ENCODE assay signal across 1 cellular context in the genomic region with DNA sequence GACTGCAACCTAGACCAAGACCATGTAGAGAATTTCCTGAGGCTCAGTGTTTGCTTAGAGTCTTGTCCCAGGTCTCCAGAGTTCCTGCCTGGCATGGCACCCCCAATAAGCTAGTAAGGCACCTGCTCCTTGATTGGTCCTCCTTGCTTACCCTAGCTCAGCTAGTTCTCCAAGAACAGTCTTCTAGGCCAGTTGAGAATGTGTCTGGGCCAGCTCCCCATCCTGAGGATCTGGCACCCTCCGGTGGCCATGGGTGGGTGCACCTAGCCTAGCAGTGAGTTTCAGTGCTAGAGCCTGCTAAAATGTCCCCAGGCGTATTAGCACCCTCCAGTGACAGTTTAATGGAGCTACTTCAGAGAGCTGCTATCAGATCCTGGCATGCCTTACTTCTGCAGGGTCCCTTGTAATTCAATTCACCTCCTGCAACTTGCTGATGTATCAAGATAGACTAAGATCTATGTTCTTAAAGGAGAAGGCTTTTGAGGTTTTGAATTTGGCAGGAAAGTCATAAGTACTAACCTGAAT.
TF ChIP-seq lines count a peak whose summit lies in the region.

No MANE protein-coding gene starts in this region.

TF ChIP-seq in K562, 482 proteins besides CTCF, POLR2A, EP300 and RAD21 (continued from another document and continues in another):
- TF ChIP-seq, protein P1, sequence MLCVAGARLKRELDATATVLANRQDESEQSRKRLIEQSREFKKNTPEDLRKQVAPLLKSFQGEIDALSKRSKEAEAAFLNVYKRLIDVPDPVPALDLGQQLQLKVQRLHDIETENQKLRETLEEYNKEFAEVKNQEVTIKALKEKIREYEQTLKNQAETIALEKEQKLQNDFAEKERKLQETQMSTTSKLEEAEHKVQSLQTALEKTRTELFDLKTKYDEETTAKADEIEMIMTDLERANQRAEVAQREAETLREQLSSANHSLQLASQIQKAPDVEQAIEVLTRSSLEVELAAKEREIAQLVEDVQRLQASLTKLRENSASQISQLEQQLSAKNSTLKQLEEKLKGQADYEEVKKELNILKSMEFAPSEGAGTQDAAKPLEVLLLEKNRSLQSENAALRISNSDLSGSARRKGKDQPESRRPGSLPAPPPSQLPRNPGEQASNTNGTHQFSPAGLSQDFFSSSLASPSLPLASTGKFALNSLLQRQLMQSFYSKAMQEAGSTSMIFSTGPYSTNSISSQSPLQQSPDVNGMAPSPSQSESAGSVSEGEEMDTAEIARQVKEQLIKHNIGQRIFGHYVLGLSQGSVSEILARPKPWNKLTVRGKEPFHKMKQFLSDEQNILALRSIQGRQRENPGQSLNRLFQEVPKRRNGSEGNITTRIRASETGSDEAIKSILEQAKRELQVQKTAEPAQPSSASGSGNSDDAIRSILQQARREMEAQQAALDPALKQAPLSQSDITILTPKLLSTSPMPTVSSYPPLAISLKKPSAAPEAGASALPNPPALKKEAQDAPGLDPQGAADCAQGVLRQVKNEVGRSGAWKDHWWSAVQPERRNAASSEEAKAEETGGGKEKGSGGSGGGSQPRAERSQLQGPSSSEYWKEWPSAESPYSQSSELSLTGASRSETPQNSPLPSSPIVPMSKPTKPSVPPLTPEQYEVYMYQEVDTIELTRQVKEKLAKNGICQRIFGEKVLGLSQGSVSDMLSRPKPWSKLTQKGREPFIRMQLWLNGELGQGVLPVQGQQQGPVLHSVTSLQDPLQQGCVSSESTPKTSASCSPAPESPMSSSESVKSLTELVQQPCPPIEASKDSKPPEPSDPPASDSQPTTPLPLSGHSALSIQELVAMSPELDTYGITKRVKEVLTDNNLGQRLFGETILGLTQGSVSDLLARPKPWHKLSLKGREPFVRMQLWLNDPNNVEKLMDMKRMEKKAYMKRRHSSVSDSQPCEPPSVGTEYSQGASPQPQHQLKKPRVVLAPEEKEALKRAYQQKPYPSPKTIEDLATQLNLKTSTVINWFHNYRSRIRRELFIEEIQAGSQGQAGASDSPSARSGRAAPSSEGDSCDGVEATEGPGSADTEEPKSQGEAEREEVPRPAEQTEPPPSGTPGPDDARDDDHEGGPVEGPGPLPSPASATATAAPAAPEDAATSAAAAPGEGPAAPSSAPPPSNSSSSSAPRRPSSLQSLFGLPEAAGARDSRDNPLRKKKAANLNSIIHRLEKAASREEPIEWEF (CRISPR knock-in tag; IDR thresholded peaks at IDR 0.05) = no peak
- TF ChIP-seq NFIC (IDR thresholded peaks at IDR 0.05) (peak; percentile 27; the same call in 1 of the 2 replicates), TCF7L2 (IDR thresholded peaks at IDR 0.05; ENCODE audit: low read depth, low read length) (no peak), FUS (optimal IDR thresholded peaks at IDR 0.05; ENCODE audit: low read depth, low read length) (no peak), ETV5 (CRISPR knock-in tag; IDR thresholded peaks at IDR 0.05; ENCODE audit: low read depth) (no peak; the same call in 1 of the 2 replicates), DMBX1 (CRISPR knock-in tag; IDR thresholded peaks at IDR 0.05; ENCODE audit: borderline replicate concordance) (no peak), CBX2 (IDR thresholded peaks at IDR 0.05; ENCODE audit: insufficient read depth, low read length, poor library complexity, severe bottlenecking) (no peak), ETS2 (tag; IDR thresholded peaks at IDR 0.05; ENCODE audit: borderline replicate concordance, poor library complexity, severe bottlenecking) (no peak), CBX3 (IDR thresholded peaks at IDR 0.05; ENCODE audit: borderline replicate concordance in 1 of 2, low read length in 2 of 2) (0 out of 3 replicates have a peak, but pooled peaks of 1 of the 2 experiments have one; percentile 42), HNRNPLL (IDR thresholded peaks at IDR 0.05; ENCODE audit: low read depth, low read length, poor library complexity, severe bottlenecking) (no peak), CSDE1 (IDR thresholded peaks at IDR 0.05) (no peak), ARNT (IDR thresholded peaks at IDR 0.05) (peak in 1 of 2 experiments; percentile 52; a peak in 2 of 4 replicates), ESRRB (CRISPR knock-in tag; IDR thresholded peaks at IDR 0.05; ENCODE audit: borderline replicate concordance) (no peak), NFXL1 (CRISPR knock-in tag; IDR thresholded peaks at IDR 0.05) (no peak), MAZ (CRISPR knock-in tag; conservative IDR thresholded peaks at IDR 0.05 in 1 of 2, IDR thresholded peaks at IDR 0.05 in 1 of 2) (peak in 1 of 2 experiments; percentile 70; a peak in 2 of 4 replicates), RBM25 (IDR thresholded peaks at IDR 0.05; ENCODE audit: low read depth, low read length, severe bottlenecking) (no peak), KLF16 (IDR thresholded peaks at IDR 0.05) (peak; percentile 74), NR1H2 (CRISPR knock-in tag; IDR thresholded peaks at IDR 0.05) (no peak), FIP1L1 (IDR thresholded peaks at IDR 0.05; ENCODE audit: low read depth, low read length, poor library complexity, severe bottlenecking) (no peak), ZNF785 (CRISPR knock-in tag; IDR thresholded peaks at IDR 0.05) (no peak), MYC (IDR thresholded peaks at IDR 0.05; ENCODE audit: low read depth, low read length) (peak; percentile 47; the same call in 1 of the 2 replicates), MYC (CRISPR knock-in tag; IDR thresholded peaks at IDR 0.05; ENCODE audit: borderline replicate concordance, low read depth) (no peak), BCOR (IDR thresholded peaks at IDR 0.05) (no peak), RBM22 (IDR thresholded peaks at IDR 0.05; ENCODE audit: low read depth, low read length, poor library complexity, severe bottlenecking) (no peak)
- TF ChIP-seq, protein P2, sequence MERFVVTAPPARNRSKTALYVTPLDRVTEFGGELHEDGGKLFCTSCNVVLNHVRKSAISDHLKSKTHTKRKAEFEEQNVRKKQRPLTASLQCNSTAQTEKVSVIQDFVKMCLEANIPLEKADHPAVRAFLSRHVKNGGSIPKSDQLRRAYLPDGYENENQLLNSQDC (CRISPR knock-in tag; IDR thresholded peaks at IDR 0.05) = no peak
- TF ChIP-seq, protein P3, sequence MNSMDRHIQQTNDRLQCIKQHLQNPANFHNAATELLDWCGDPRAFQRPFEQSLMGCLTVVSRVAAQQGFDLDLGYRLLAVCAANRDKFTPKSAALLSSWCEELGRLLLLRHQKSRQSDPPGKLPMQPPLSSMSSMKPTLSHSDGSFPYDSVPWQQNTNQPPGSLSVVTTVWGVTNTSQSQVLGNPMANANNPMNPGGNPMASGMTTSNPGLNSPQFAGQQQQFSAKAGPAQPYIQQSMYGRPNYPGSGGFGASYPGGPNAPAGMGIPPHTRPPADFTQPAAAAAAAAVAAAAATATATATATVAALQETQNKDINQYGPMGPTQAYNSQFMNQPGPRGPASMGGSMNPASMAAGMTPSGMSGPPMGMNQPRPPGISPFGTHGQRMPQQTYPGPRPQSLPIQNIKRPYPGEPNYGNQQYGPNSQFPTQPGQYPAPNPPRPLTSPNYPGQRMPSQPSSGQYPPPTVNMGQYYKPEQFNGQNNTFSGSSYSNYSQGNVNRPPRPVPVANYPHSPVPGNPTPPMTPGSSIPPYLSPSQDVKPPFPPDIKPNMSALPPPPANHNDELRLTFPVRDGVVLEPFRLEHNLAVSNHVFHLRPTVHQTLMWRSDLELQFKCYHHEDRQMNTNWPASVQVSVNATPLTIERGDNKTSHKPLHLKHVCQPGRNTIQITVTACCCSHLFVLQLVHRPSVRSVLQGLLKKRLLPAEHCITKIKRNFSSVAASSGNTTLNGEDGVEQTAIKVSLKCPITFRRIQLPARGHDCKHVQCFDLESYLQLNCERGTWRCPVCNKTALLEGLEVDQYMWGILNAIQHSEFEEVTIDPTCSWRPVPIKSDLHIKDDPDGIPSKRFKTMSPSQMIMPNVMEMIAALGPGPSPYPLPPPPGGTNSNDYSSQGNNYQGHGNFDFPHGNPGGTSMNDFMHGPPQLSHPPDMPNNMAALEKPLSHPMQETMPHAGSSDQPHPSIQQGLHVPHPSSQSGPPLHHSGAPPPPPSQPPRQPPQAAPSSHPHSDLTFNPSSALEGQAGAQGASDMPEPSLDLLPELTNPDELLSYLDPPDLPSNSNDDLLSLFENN (IDR thresholded peaks at IDR 0.05; ENCODE audit: low read depth in 2 of 2, low read length in 2 of 2) = no peak
- TF ChIP-seq, protein P4, sequence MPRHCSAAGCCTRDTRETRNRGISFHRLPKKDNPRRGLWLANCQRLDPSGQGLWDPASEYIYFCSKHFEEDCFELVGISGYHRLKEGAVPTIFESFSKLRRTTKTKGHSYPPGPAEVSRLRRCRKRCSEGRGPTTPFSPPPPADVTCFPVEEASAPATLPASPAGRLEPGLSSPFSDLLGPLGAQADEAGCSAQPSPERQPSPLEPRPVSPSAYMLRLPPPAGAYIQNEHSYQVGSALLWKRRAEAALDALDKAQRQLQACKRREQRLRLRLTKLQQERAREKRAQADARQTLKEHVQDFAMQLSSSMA (CRISPR knock-in tag; IDR thresholded peaks at IDR 0.05) = no peak
- TF ChIP-seq, protein P5, sequence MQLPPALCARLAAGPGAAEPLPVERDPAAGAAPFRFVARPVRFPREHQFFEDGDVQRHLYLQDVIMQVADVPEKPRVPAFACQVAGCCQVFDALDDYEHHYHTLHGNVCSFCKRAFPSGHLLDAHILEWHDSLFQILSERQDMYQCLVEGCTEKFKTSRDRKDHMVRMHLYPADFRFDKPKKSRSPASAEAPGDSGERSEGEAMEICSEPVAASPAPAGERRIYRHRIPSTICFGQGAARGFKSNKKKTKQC (CRISPR knock-in tag; IDR thresholded peaks at IDR 0.05) = no peak
- TF ChIP-seq, protein P6, sequence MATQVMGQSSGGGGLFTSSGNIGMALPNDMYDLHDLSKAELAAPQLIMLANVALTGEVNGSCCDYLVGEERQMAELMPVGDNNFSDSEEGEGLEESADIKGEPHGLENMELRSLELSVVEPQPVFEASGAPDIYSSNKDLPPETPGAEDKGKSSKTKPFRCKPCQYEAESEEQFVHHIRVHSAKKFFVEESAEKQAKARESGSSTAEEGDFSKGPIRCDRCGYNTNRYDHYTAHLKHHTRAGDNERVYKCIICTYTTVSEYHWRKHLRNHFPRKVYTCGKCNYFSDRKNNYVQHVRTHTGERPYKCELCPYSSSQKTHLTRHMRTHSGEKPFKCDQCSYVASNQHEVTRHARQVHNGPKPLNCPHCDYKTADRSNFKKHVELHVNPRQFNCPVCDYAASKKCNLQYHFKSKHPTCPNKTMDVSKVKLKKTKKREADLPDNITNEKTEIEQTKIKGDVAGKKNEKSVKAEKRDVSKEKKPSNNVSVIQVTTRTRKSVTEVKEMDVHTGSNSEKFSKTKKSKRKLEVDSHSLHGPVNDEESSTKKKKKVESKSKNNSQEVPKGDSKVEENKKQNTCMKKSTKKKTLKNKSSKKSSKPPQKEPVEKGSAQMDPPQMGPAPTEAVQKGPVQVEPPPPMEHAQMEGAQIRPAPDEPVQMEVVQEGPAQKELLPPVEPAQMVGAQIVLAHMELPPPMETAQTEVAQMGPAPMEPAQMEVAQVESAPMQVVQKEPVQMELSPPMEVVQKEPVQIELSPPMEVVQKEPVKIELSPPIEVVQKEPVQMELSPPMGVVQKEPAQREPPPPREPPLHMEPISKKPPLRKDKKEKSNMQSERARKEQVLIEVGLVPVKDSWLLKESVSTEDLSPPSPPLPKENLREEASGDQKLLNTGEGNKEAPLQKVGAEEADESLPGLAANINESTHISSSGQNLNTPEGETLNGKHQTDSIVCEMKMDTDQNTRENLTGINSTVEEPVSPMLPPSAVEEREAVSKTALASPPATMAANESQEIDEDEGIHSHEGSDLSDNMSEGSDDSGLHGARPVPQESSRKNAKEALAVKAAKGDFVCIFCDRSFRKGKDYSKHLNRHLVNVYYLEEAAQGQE (CRISPR knock-in tag; IDR thresholded peaks at IDR 0.05; ENCODE audit: low read depth) = no peak
- TF ChIP-seq, protein P7, sequence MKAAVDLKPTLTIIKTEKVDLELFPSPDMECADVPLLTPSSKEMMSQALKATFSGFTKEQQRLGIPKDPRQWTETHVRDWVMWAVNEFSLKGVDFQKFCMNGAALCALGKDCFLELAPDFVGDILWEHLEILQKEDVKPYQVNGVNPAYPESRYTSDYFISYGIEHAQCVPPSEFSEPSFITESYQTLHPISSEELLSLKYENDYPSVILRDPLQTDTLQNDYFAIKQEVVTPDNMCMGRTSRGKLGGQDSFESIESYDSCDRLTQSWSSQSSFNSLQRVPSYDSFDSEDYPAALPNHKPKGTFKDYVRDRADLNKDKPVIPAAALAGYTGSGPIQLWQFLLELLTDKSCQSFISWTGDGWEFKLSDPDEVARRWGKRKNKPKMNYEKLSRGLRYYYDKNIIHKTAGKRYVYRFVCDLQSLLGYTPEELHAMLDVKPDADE (conservative IDR thresholded peaks at IDR 0.05; ENCODE audit: control insufficient read depth, low read depth, low read length) = no peak
- TF ChIP-seq, protein P8, sequence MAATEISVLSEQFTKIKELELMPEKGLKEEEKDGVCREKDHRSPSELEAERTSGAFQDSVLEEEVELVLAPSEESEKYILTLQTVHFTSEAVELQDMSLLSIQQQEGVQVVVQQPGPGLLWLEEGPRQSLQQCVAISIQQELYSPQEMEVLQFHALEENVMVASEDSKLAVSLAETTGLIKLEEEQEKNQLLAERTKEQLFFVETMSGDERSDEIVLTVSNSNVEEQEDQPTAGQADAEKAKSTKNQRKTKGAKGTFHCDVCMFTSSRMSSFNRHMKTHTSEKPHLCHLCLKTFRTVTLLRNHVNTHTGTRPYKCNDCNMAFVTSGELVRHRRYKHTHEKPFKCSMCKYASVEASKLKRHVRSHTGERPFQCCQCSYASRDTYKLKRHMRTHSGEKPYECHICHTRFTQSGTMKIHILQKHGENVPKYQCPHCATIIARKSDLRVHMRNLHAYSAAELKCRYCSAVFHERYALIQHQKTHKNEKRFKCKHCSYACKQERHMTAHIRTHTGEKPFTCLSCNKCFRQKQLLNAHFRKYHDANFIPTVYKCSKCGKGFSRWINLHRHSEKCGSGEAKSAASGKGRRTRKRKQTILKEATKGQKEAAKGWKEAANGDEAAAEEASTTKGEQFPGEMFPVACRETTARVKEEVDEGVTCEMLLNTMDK (IDR thresholded peaks at IDR 0.05; ENCODE audit: borderline replicate concordance, insufficient read depth, low read depth, low read length, poor library complexity, severe bottlenecking) = no peak
- TF ChIP-seq, protein P9, sequence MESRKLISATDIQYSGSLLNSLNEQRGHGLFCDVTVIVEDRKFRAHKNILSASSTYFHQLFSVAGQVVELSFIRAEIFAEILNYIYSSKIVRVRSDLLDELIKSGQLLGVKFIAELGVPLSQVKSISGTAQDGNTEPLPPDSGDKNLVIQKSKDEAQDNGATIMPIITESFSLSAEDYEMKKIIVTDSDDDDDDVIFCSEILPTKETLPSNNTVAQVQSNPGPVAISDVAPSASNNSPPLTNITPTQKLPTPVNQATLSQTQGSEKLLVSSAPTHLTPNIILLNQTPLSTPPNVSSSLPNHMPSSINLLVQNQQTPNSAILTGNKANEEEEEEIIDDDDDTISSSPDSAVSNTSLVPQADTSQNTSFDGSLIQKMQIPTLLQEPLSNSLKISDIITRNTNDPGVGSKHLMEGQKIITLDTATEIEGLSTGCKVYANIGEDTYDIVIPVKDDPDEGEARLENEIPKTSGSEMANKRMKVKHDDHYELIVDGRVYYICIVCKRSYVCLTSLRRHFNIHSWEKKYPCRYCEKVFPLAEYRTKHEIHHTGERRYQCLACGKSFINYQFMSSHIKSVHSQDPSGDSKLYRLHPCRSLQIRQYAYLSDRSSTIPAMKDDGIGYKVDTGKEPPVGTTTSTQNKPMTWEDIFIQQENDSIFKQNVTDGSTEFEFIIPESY (CRISPR knock-in tag; IDR thresholded peaks at IDR 0.05) = peak; percentile 76
- TF ChIP-seq, protein P10, sequence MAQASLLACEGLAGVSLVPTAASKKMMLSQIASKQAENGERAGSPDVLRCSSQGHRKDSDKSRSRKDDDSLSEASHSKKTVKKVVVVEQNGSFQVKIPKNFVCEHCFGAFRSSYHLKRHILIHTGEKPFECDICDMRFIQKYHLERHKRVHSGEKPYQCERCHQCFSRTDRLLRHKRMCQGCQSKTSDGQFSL (CRISPR knock-in tag; IDR thresholded peaks at IDR 0.05) = no peak
- TF ChIP-seq, protein P10 (tag; IDR thresholded peaks at IDR 0.05) = no peak
